In genomic region chr17:62309381-62309780, GRCh38 we compare ENCODE assay signal across 26 cellular contexts.
"Had no signal": no experiment of that assay in that cellular context is flagged by ENCODE, and none has a peak within 500 bp of the region (broad histone marks: within the 10 kb centered on the region; RNA-seq: fewer than 3 reads in every experiment).

No MANE protein-coding gene starts in this region.

- H3K4me2 ChIP-seq: hepatocyte, neural progenitor cell, smooth muscle cell had no signal

- H3K36me3 ChIP-seq: esophagus squamous epithelium, gastrocnemius medialis, heart left ventricle, left lung, neural progenitor cell, prostate gland, right atrium auricular region, suprapubic skin, transverse colon, upper lobe of right lung, uterus had no signal

- ATAC-seq: gastrocnemius medialis; heart left ventricle; left cardiac atrium; left lung; naive thymus-derived CD4-positive, alpha-beta T cell; sciatic nerve; stimulated activated naive CD8-positive, alpha-beta T cell treated with anti-CD3 and anti-CD28 coated beads, Interleukin-15, amount 100 ng/mL, for 72 hours; upper lobe of right lung had no signal

- H3K79me2 ChIP-seq: hepatocyte had no signal

- H2AFZ ChIP-seq: hepatocyte, neural progenitor cell had no signal

- H3K27ac ChIP-seq: esophagus squamous epithelium, gastrocnemius medialis, heart left ventricle, hepatocyte, left lung, neural progenitor cell, prostate gland, right atrium auricular region, suprapubic skin, transverse colon, upper lobe of right lung, uterus had no signal

- H3K4me3 ChIP-seq: esophagus squamous epithelium, gastrocnemius medialis, heart left ventricle, hepatocyte, left lung, neural progenitor cell, prostate gland, right atrium auricular region, smooth muscle cell, suprapubic skin, transverse colon, upper lobe of right lung, uterus had no signal

- H3K9ac ChIP-seq: neural progenitor cell had no signal

- DNase-seq: effector CD8-positive, alpha-beta T cell; endodermal cell; esophagus squamous epithelium; gastrocnemius medialis; heart left ventricle; left cardiac atrium; left lung; mesendoderm; midbrain; naive thymus-derived CD4-positive, alpha-beta T cell; stimulated activated CD4-positive, alpha-beta T cell treated with anti-CD3 and anti-CD28 coated beads, Interleukin-12 subunit alpha, Interleukin-12 subunit beta, amount 100 ng/mL, for 4 hours; stimulated activated CD4-positive, alpha-beta T cell treated with anti-CD3 and anti-CD28 coated beads, Interleukin-1b, Interleukin-23, amount 100 ng/mL, for 48 hours; stimulated activated CD4-positive, alpha-beta T cell treated with anti-CD3 and anti-CD28 coated beads, Interleukin-4, amount 100 ng/mL, for 1 hour; stimulated activated CD8-positive, alpha-beta memory T cell treated with anti-CD3 and anti-CD28 coated beads, Interleukin-4, amount 100 ng/mL, for 48 hours; stimulated activated naive CD4-positive, alpha-beta T cell; stimulated activated naive CD8-positive, alpha-beta T cell treated with anti-CD3 and anti-CD28 coated beads, Interleukin-15, amount 100 ng/mL, for 72 hours; transverse colon; upper lobe of right lung; uterus had no signal

- H3K27me3 ChIP-seq: esophagus squamous epithelium, gastrocnemius medialis, hepatocyte, right atrium auricular region, suprapubic skin, upper lobe of right lung, uterus had no signal

- H3K9me3 ChIP-seq: esophagus squamous epithelium, gastrocnemius medialis, left lung, prostate gland, right atrium auricular region, suprapubic skin, transverse colon, upper lobe of right lung, uterus had no signal

- H3K4me1 ChIP-seq: esophagus squamous epithelium, gastrocnemius medialis, heart left ventricle, left lung, neural progenitor cell, prostate gland, right atrium auricular region, suprapubic skin, upper lobe of right lung, uterus had no signal
